ENCODE assay signal across 10 cellular contexts in the genomic region with DNA sequence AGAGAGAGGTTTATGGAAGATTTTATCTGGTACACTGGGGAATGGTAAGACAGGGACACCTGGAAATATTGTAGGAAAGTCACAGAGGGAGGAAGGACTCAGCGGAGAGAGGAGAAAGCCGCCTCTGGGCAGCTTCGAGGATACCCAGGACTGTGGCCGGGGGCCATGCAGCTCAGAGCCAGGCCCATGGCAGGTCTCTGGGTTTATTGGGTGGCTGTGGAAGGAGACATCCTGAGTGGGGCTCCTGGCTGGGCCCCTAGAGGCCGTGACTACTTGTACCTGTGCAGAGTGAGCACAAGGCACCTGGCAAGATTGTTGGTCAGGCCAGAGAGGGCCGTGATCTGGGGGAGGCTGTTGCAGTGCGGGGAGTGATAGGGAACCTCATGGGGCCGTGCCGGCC. TPM values are rescaled to one million over a fixed set of nuclear protein-coding genes. Genes with fewer than 3 reads are reported as not detected.
A peak's percentile ranks its signal among the peaks of the same experiment; 100 is the strongest.
DNase-seq lines count a peak whose midpoint lies in the region; ATAC-seq and TF ChIP-seq lines count a peak whose summit lies in the region.
"Had no signal": no experiment of that assay in that cellular context is flagged by ENCODE, and none has a peak within 500 bp of the region (broad histone marks: within the 10 kb centered on the region; RNA-seq: fewer than 3 reads in every experiment).

No MANE protein-coding gene starts in this region.

- CTCF ChIA-PET in MCF 10A (lab: Yijun Ruan, JAX), result no interaction called here

- H3K36me3 Mint-ChIP-seq in HFFc6 (ENCODE audit: low read depth) (peaks cover 6% of the 10 kb centered on the region), MCF 10A (ENCODE audit: insufficient read depth, unreplicated experiment) (peaks cover 34% of the 10 kb centered on the region), naive B cell (no peaks in the 10 kb centered on the region)

- no peak for TF ChIP-seq CTCF in 22Rv1 (IDR thresholded peaks at IDR 0.05)
- TF ChIP-seq CTCF in HFFc6 (IDR thresholded peaks at IDR 0.05), result no peak
- no peak for TF ChIP-seq CTCF in MCF 10A (IDR thresholded peaks at IDR 0.05; ENCODE audit: unreplicated experiment)

- no peaks in the 10 kb centered on the region for H3K27me3 Mint-ChIP-seq in HFFc6 (ENCODE audit: insufficient read depth)
- no peaks in the 10 kb centered on the region for H3K27me3 Mint-ChIP-seq in MCF 10A (ENCODE audit: insufficient read depth, unreplicated experiment)
- no peaks in the 10 kb centered on the region for H3K27me3 Mint-ChIP-seq in naive B cell

- H3K4me1 Mint-ChIP-seq in HFFc6 (ENCODE audit: low read depth), result peaks cover 50% of the 10 kb centered on the region
- H3K4me1 Mint-ChIP-seq in MCF 10A (ENCODE audit: insufficient read depth, unreplicated experiment), result peaks cover 32% of the 10 kb centered on the region
- peaks cover 51 to 70% (median 64%) of the 10 kb centered on the region in 3 donors for H3K4me1 Mint-ChIP-seq in naive B cell

- intact Hi-C loops in MCF 10A (cut with micrococcal nuclease), result no loop called here

- DNase-seq in HFFc6 (no peak), MCF 10A (ENCODE audit: unreplicated experiment) (no peak), naive B cell (no peak), NAMALWA (ENCODE audit: low spot score) (no peak), NCI-H446 (lab: John Stamatoyannopoulos, UW) (no peak), DMS114 treated with DMSO at 0.1 percent for 48 hours (lab: John Stamatoyannopoulos, UW; ENCODE audit: unreplicated experiment) (no peak)
- DNase-seq: DMS153; stimulated activated CD4-positive, alpha-beta T cell treated with anti-CD3 and anti-CD28 coated beads, Interleukin-4, amount 100 ng/mL, for 24 hours had no signal

- H3K27ac Mint-ChIP-seq in HFFc6 (peak overlapping the region; percentile 76), MCF 10A (ENCODE audit: low read depth, unreplicated experiment) (no peak overlapping the region), naive B cell (peak overlapping the region in 3 of 6 donors; percentile 26 to 90 (median 84))

- no peaks in the 10 kb centered on the region for H3K9me3 Mint-ChIP-seq in HFFc6
- no peaks in the 10 kb centered on the region for H3K9me3 Mint-ChIP-seq in MCF 10A (ENCODE audit: unreplicated experiment)
- no peaks in the 10 kb centered on the region for H3K9me3 Mint-ChIP-seq in naive B cell

- ATAC-seq in naive B cell (ENCODE audit: low read depth in 2 of 2) (no peak), GM18870 (IDR thresholded peaks at IDR 0.05; ENCODE audit: unreplicated experiment) (no peak)

- peak overlapping the region; percentile 98 for H3K4me3 Mint-ChIP-seq in HFFc6
- peak overlapping the region; percentile 88 for H3K4me3 Mint-ChIP-seq in MCF 10A (ENCODE audit: unreplicated experiment)
- peak overlapping the region in 7 of 8 donors; percentile 26 to 97 (median 67) for H3K4me3 Mint-ChIP-seq in naive B cell

- BruUV-seq in MCF 10A (replicated peaks; lab: Mats Ljungman, UMichigan), result no TSS peak

- POLR2A ChIA-PET in MCF 10A (lab: Yijun Ruan, JAX), result interaction anchor here (1.3 kb wide), 1 partner anchor 22 kb away, joined by 3 read pairs; no protein-coding TSS in a partner anchor

- peak overlapping the region; percentile 98 for H3K27ac ChIP-seq in 22Rv1

RNA-seq across cellular contexts. Expression of a gene that starts 3.4 kb away (rescaled TPM):
- total RNA-seq in HFFc6 (2021; fragmentation: NEBNext Ultra II Directional; extraction: Animal tissue kit (Norgen Biotek cat#: 25700)), result 100 to 1,000 TPM in 4 of 6 experiments, 10 to 100 TPM in 2; 87.2 to 109 (median 103) TPM
- 219 and 246 TPM in 2 replicates for total RNA-seq in MCF 10A (2022)
- polyA plus RNA-seq in naive B cell (ENCODE audit: low read depth in 6 of 6), result 1 to 10 TPM; 3.6 to 7.5 (median 6.2) TPM

RNA-seq across cellular contexts. Expression of a gene that starts 9.4 kb away (rescaled TPM):
- total RNA-seq in HFFc6 (2021; fragmentation: NEBNext Ultra II Directional; extraction: Animal tissue kit (Norgen Biotek cat#: 25700)), result 10 to 100 TPM; 55.2 to 71.3 (median 67.7) TPM
- total RNA-seq in MCF 10A (2022), result 3.2 and 7.0 TPM in 2 replicates
- 10 to 100 TPM; 14.4 to 24.6 (median 15.7) TPM for polyA plus RNA-seq in naive B cell (ENCODE audit: low read depth in 6 of 6)

RNA-seq across cellular contexts. Expression of a gene that starts 27.1 kb away (rescaled TPM):
- 100 to 1,000 TPM in 2 of 6 experiments, 10 to 100 TPM in 4; 91.9 to 105 (median 97.6) TPM for total RNA-seq in HFFc6 (2021; fragmentation: NEBNext Ultra II Directional; extraction: Animal tissue kit (Norgen Biotek cat#: 25700))
- 135 and 137 TPM in 2 replicates for total RNA-seq in MCF 10A (2022)
- 100 to 1,000 TPM; 201 to 230 (median 209) TPM for polyA plus RNA-seq in naive B cell (ENCODE audit: low read depth in 6 of 6)

RNA-seq across cellular contexts. Expression of a gene that starts 27.4 kb away (rescaled TPM):
- total RNA-seq in HFFc6 (2021; fragmentation: NEBNext Ultra II Directional; extraction: Animal tissue kit (Norgen Biotek cat#: 25700)), result 1,000 to 10,000 TPM; 1,047 to 1,358 (median 1,277) TPM
- 1,168 and 1,243 TPM in 2 replicates for total RNA-seq in MCF 10A (2022)
- 1,000 to 10,000 TPM; 2,496 to 3,315 (median 3,022) TPM for polyA plus RNA-seq in naive B cell (ENCODE audit: low read depth in 6 of 6)

RNA-seq across cellular contexts. Expression of a gene that starts 39.1 kb away (rescaled TPM):
- total RNA-seq in HFFc6 (2021; fragmentation: NEBNext Ultra II Directional; extraction: Animal tissue kit (Norgen Biotek cat#: 25700)), result under 1 TPM; 0.18 to 0.47 (median 0.32) TPM
- total RNA-seq in MCF 10A (2022), result 0.15 and 0.23 TPM in 2 replicates
- polyA plus RNA-seq in naive B cell (ENCODE audit: low read depth in 6 of 6), result under 1 TPM in 1 of 6 donors, not detected in 5; 0.03 TPM
